In genomic region chr22:37526376-37526775, GRCh38 we compare ENCODE assay signal across 20 cellular contexts. TPM values are rescaled to one million over a fixed set of nuclear protein-coding genes. Genes with fewer than 3 reads are reported as not detected.
DNase-seq lines count a peak whose midpoint lies in the region; ATAC-seq and TF ChIP-seq lines count a peak whose summit lies in the region.
"Had no signal": no experiment of that assay in that cellular context is flagged by ENCODE, and none has a peak within 500 bp of the region (broad histone marks: within the 10 kb centered on the region; RNA-seq: fewer than 3 reads in every experiment).

No MANE protein-coding gene starts in this region.

- H3K9ac ChIP-seq in GM23248 (peak overlapping the region; percentile 40; the same call in 1 of the 2 replicates), mesendoderm (ENCODE audit: low read length) (no peak overlapping the region)

- ATAC-seq in GM18511 (IDR thresholded peaks at IDR 0.05; ENCODE audit: unreplicated experiment): no peak
- no peak for ATAC-seq in GM19463 (IDR thresholded peaks at IDR 0.05; ENCODE audit: unreplicated experiment)
- ATAC-seq: activated T-cell treated with anti-CD3 and anti-CD28 coated beads, Interleukin-2, amount 50 U/mL, for 4 hours; T-cell had no signal

- H4K5ac ChIP-seq in mesendoderm (ENCODE audit: low read length): no peak overlapping the region

- peaks cover 23% of the 10 kb centered on the region for H3F3A ChIP-seq in GM23248 (ENCODE audit: insufficient read depth)

- no peaks in the 10 kb centered on the region for H4K20me1 ChIP-seq in GM23248 (ENCODE audit: insufficient read depth)

- no peaks in the 10 kb centered on the region for H3K27me3 ChIP-seq in GM23248 (replicated peaks; ENCODE audit: insufficient read depth)
- H3K27me3 ChIP-seq in mesendoderm (ENCODE audit: insufficient read depth, low read length, poor library complexity): no peaks in the 10 kb centered on the region

- in situ Hi-C loops in GM23248 (cut with MboI): no loop called here

- no peak overlapping the region for H2BK5ac ChIP-seq in mesendoderm (ENCODE audit: low read length)

- no peak overlapping the region for H3K4ac ChIP-seq in mesendoderm (ENCODE audit: low read depth, low read length)

- no peak for TF ChIP-seq CTCF in fibroblast of mammary gland (conservative IDR thresholded peaks at IDR 0.05; ENCODE audit: control insufficient read depth, insufficient read depth, low read depth, low read length)

- H3K4me1 ChIP-seq in GM23248 (ENCODE audit: insufficient read depth) (peaks cover 30% of the 10 kb centered on the region), mesendoderm (ENCODE audit: control insufficient read depth, low read depth, low read length) (no peaks in the 10 kb centered on the region)

- no peaks in the 10 kb centered on the region for H3K9me2 ChIP-seq in GM23248 (ENCODE audit: insufficient read depth)

- H2AFZ ChIP-seq in GM23248: no peak overlapping the region

- H2BK120ac ChIP-seq in mesendoderm (ENCODE audit: low read depth, low read length): no peak overlapping the region

- no peak overlapping the region for H2BK15ac ChIP-seq in mesendoderm (replicated peaks; ENCODE audit: low read depth)

- H2AK5ac ChIP-seq in mesendoderm (ENCODE audit: low read length): no peak overlapping the region

- no peak overlapping the region for H3K56ac ChIP-seq in mesendoderm (ENCODE audit: low read length)

- H3K9me3 ChIP-seq in GM23248 (ENCODE audit: low read depth): no peaks in the 10 kb centered on the region

- H3K18ac ChIP-seq in mesendoderm (ENCODE audit: low read length): no peak overlapping the region

- H4K8ac ChIP-seq in mesendoderm (ENCODE audit: low read depth, low read length): no peak overlapping the region

- no peaks in the 10 kb centered on the region for H3K79me1 ChIP-seq in mesendoderm (ENCODE audit: low read length)

- H3K27ac ChIP-seq in GM23248 (peak overlapping the region; percentile 75), skin epidermis (peak overlapping the region in 12 of 21 experiments; percentile 3 to 69 (median 34)), mesendoderm (ENCODE audit: low read depth, low read length) (no peak overlapping the region)
- H3K27ac ChIP-seq: VCaP had no signal

- no peak overlapping the region for H3K4me3 ChIP-seq in GM23248
- H3K4me3 ChIP-seq in fibroblast of mammary gland (ENCODE audit: control insufficient read depth, low read depth, low read length): no peak overlapping the region
- no peak overlapping the region for H3K4me3 ChIP-seq in skin epidermis
- no peak overlapping the region for H3K4me3 ChIP-seq in mesendoderm (ENCODE audit: low read length)
- H3K4me3 ChIP-seq: lung had no signal

- H3K23ac ChIP-seq in mesendoderm (ENCODE audit: low read length): no peak overlapping the region

- H3K36me3 ChIP-seq in GM23248 (ENCODE audit: low read depth) (no peaks in the 10 kb centered on the region), mesendoderm (ENCODE audit: control insufficient read depth, insufficient read depth, low read length) (no peaks in the 10 kb centered on the region)

- DNase-seq in GM23248 (peak; percentile 93), SW480 (ENCODE audit: low spot score) (peak; percentile 46), fibroblast of mammary gland (ENCODE audit: low read depth) (peak; percentile 77), mesendoderm (no peak)
- DNase-seq: activated CD4-positive, alpha-beta memory T cell treated with anti-CD3 and anti-CD28 coated beads for 36 hours; activated naive CD8-positive, alpha-beta T cell treated with anti-CD3 and anti-CD28 coated beads for 36 hours; activated T-cell treated with anti-CD3 and anti-CD28 coated beads, Interleukin-2, amount 50 U/mL, for 4 hours; endodermal cell; NCI-H748 treated with DMSO at 0.1 percent for 48 hours; nephron progenitor cell; retina; T-cell had no signal

- no peaks in the 10 kb centered on the region for H3K79me2 ChIP-seq in GM23248 (ENCODE audit: insufficient read depth)
- no peaks in the 10 kb centered on the region for H3K79me2 ChIP-seq in mesendoderm (ENCODE audit: control insufficient read depth, insufficient read depth, low read length)

- 47 to 49% methylated on average over 12 of the region's 12 CpGs for WGBS in GM23248 (ENCODE audit: low coverage in 1 of 2, low lambda C conversion rate in 2 of 2, missing lambda C conversion rate in 2 of 2), 2 experiments
- no CpG with 5 or more reads among the region's 12 CpGs for WGBS in mesendoderm (ENCODE audit: extremely low coverage, insufficient coverage, low lambda C conversion rate)

- H3K4me2 ChIP-seq in GM23248 (ENCODE audit: unreplicated experiment) (peak overlapping the region; percentile 45), mesendoderm (ENCODE audit: low read length) (no peak overlapping the region)

RNA-seq across cellular contexts. Expression of gene CARD10, which starts 7.2 kb away (rescaled TPM):
- total RNA-seq in GM23248 (2014; rRNA removed; shearing (Covaris generic)): 4.4 and 8.3 TPM in 2 replicates
- polyA plus RNA-seq in GM23248 (2016; fragmentation: Nextera tagmentation; extraction: Ambion mirVana): 2.7 and 2.8 TPM in 2 replicates
- polyA plus RNA-seq in mesendoderm (2013, experiment 1 of 2): 5.6 TPM
- polyA plus RNA-seq in mesendoderm (2013, experiment 2 of 2): 5.8 TPM

RNA-seq across cellular contexts. Expression of gene CDC42EP1, which starts 33.9 kb away (rescaled TPM):
- total RNA-seq in GM23248 (2014; rRNA removed; shearing (Covaris generic)): 59.7 and 83.8 TPM in 2 replicates
- 122 and 130 TPM in 2 replicates for polyA plus RNA-seq in GM23248 (2016; fragmentation: Nextera tagmentation; extraction: Ambion mirVana)
- polyA plus RNA-seq in mesendoderm (2013, experiment 1 of 2): 70.7 TPM
- 66.2 TPM for polyA plus RNA-seq in mesendoderm (2013, experiment 2 of 2)

RNA-seq across cellular contexts. Expression of gene MFNG, which starts 40.2 kb away (rescaled TPM):
- not detected in 2 replicates for total RNA-seq in GM23248 (2014; rRNA removed; shearing (Covaris generic))
- polyA plus RNA-seq in GM23248 (2016; fragmentation: Nextera tagmentation; extraction: Ambion mirVana): 0.32 TPM in 1 of 2 replicates, not detected in the other
- polyA plus RNA-seq in mesendoderm (2013, experiment 1 of 2): 0.48 TPM
- 0.77 TPM for polyA plus RNA-seq in mesendoderm (2013, experiment 2 of 2)
- polyA plus RNA-seq: BJ had no signal

RNA-seq across cellular contexts. Expression of gene LGALS2, which starts 53.5 kb away (rescaled TPM):
- total RNA-seq in GM23248 (2014; rRNA removed; shearing (Covaris generic)): not detected in 2 replicates
- polyA plus RNA-seq in GM23248 (2016; fragmentation: Nextera tagmentation; extraction: Ambion mirVana): 0.35 and 0.91 TPM in 2 replicates
- not detected for polyA plus RNA-seq in mesendoderm (2013, experiment 1 of 2)
- polyA plus RNA-seq in mesendoderm (2013, experiment 2 of 2): not detected
- total RNA-seq: activated CD4-positive, alpha-beta memory T cell treated with anti-CD3 and anti-CD28 coated beads for 36 hours; activated naive CD8-positive, alpha-beta T cell treated with anti-CD3 and anti-CD28 coated beads for 36 hours; activated T-cell treated with anti-CD3 and anti-CD28 coated beads, Interleukin-2, amount 50 U/mL, for 4 hours; cerebellum; glomerular endothelial cell had no signal
- polyA plus RNA-seq: BJ had no signal
